ENCODE assay signal across 8 cellular contexts in the genomic region with DNA sequence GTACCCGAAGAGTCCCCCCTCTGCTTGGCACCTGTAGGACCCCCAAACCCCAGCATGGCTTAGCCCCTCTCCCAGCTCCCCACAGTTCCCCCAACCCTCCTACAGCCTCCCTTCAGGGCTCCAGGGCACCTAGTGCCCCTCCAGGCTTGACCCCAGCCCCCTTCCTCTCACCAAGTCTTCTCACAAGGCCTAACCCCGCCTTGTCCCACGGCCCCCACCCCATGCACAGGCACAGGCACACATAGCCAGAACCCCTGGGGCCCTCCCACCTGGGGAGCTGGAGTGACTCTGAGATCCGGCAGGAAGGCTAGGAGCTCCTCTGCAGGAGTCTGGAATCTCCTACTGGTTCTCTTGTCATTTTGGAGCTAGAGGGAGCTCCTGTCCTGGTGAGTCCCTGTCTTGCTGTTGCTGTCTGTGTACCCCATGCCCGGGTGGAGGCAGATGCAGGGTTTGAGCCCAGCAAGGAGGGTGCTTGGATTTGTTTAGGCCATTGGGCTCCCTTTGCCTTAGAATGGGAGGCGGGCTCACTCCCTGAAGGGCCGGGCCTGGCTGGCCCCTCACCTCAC. TPM values are rescaled to one million over a fixed set of nuclear protein-coding genes. Genes with fewer than 3 reads are reported as not detected.
DNase-seq lines count a peak whose midpoint lies in the region; ATAC-seq, FAIRE-seq and TF ChIP-seq lines count a peak whose summit lies in the region.

No MANE protein-coding gene starts in this region.

- H3K27me3 ChIP-seq in HAP-1 (ENCODE audit: low read depth), result no peaks in the 10 kb centered on the region
- no peaks in the 10 kb centered on the region for H3K27me3 ChIP-seq in small intestine (ENCODE audit: control insufficient read depth in 2 of 2, insufficient read depth in 2 of 2, low read length in 2 of 2)
- H3K27me3 ChIP-seq in MG63, result no peaks in the 10 kb centered on the region

- H3K9me3 ChIP-seq in HAP-1, result no peaks in the 10 kb centered on the region
- H3K9me3 ChIP-seq in small intestine (ENCODE audit: control insufficient read depth, low read depth), result no peaks in the 10 kb centered on the region
- H3K9me3 ChIP-seq in MG63, result no peaks in the 10 kb centered on the region; the same call in 1 of the 2 replicates

- FAIRE-seq in small intestine (lab: Jason Lieb, UNC), result no peak

- H3K27me3 Mint-ChIP-seq in activated T-helper 1 cell treated with anti-CD3 and anti-CD28 coated beads, Interleukin-12 subunit alpha, Interleukin-12 subunit beta, Interleukin-2, Interleukin-4 antibody, amounts not matched to agents 30 ng/mL and 10 ng/mL and 1 ng/mL, durations not matched to agents 14 hours and 24 hours and 36 hours (ENCODE audit: insufficient read depth), result no peaks in the 10 kb centered on the region

- 28 to 53% (median 51%) methylated on average over 6 to 7 of the region's 7 CpGs for WGBS in small intestine, 3 donors

- intact Hi-C loops in activated T-helper 1 cell treated with anti-CD3 and anti-CD28 coated beads, Interleukin-12 subunit alpha, Interleukin-12 subunit beta, Interleukin-2, Interleukin-4 antibody, amounts not matched to agents 30 ng/mL and 10 ng/mL and 1 ng/mL, durations not matched to agents 14 hours and 24 hours and 36 hours (cut with micrococcal nuclease), result loop anchor here (1.0 to 10.0 kb wide), 5 partner anchors 21 to 1829 kb away; partner anchors contain the start of gene FMN1
- intact Hi-C loops in left ventricle myocardium superior (cut with micrococcal nuclease), result no loop called here

- no peaks in the 10 kb centered on the region for H3K36me3 ChIP-seq in HAP-1 (replicated peaks)
- no peaks in the 10 kb centered on the region for H3K36me3 ChIP-seq in small intestine (ENCODE audit: control insufficient read depth in 2 of 2, insufficient read depth in 2 of 2, low read length in 2 of 2)
- H3K36me3 ChIP-seq in MG63, result peaks cover 4% of the 10 kb centered on the region; the same call in 1 of the 2 replicates

- H3K4me1 Mint-ChIP-seq in activated T-helper 1 cell treated with anti-CD3 and anti-CD28 coated beads, Interleukin-12 subunit alpha, Interleukin-12 subunit beta, Interleukin-2, Interleukin-4 antibody, amounts not matched to agents 30 ng/mL and 10 ng/mL and 1 ng/mL, durations not matched to agents 14 hours and 24 hours and 36 hours (ENCODE audit: low read depth), result peaks cover 99% of the 10 kb centered on the region

- H3K9me3 Mint-ChIP-seq in activated T-helper 1 cell treated with anti-CD3 and anti-CD28 coated beads, Interleukin-12 subunit alpha, Interleukin-12 subunit beta, Interleukin-2, Interleukin-4 antibody, amounts not matched to agents 30 ng/mL and 10 ng/mL and 1 ng/mL, durations not matched to agents 14 hours and 24 hours and 36 hours, result no peaks in the 10 kb centered on the region

- ATAC-seq in left ventricle myocardium superior (peak; percentile 65), GM21529 (IDR thresholded peaks at IDR 0.05; ENCODE audit: unreplicated experiment) (no peak)

- H3K4me1 ChIP-seq in HAP-1 (peaks cover 12% of the 10 kb centered on the region), small intestine (ENCODE audit: control insufficient read depth in 2 of 2, insufficient read depth in 1 of 2, low read depth in 1 of 2, low read length in 1 of 2) (peaks cover 21 to 28% of the 10 kb centered on the region in 2 donors)

- DNase-seq in HAP-1 (ENCODE audit: low spot score in 2 of 2) (peak; percentile 14 to 29), left ventricle myocardium superior (peak; percentile 71), small intestine (no peak), germinal center (ENCODE audit: low spot score) (no peak), MG63 (no peak), GM13977 (ENCODE audit: low spot score) (no peak)
- DNase-seq in activated T-helper 1 cell treated with anti-CD3 and anti-CD28 coated beads, Interleukin-12 subunit alpha, Interleukin-12 subunit beta, Interleukin-2, Interleukin-4 antibody, amounts not matched to agents 30 ng/mL and 10 ng/mL and 1 ng/mL, durations not matched to agents 14 hours and 24 hours and 36 hours (ENCODE audit: low spot score), result no peak

- peak overlapping the region; percentile 90 to 95 for H3K27ac ChIP-seq in small intestine (ENCODE audit: low read depth in 1 of 2, low read length in 1 of 2)

- H3K4me3 Mint-ChIP-seq in activated T-helper 1 cell treated with anti-CD3 and anti-CD28 coated beads, Interleukin-12 subunit alpha, Interleukin-12 subunit beta, Interleukin-2, Interleukin-4 antibody, amounts not matched to agents 30 ng/mL and 10 ng/mL and 1 ng/mL, durations not matched to agents 14 hours and 24 hours and 36 hours, result peak overlapping the region; percentile 77

- H3K36me3 Mint-ChIP-seq in activated T-helper 1 cell treated with anti-CD3 and anti-CD28 coated beads, Interleukin-12 subunit alpha, Interleukin-12 subunit beta, Interleukin-2, Interleukin-4 antibody, amounts not matched to agents 30 ng/mL and 10 ng/mL and 1 ng/mL, durations not matched to agents 14 hours and 24 hours and 36 hours (ENCODE audit: low read depth), result peaks cover 32% of the 10 kb centered on the region

- no peak for TF ChIP-seq CTCF in GM13977 (IDR thresholded peaks at IDR 0.05; ENCODE audit: extremely low read depth, insufficient read depth, missing control alignments)

- peak overlapping the region; percentile 99 for H3K27ac Mint-ChIP-seq in activated T-helper 1 cell treated with anti-CD3 and anti-CD28 coated beads, Interleukin-12 subunit alpha, Interleukin-12 subunit beta, Interleukin-2, Interleukin-4 antibody, amounts not matched to agents 30 ng/mL and 10 ng/mL and 1 ng/mL, durations not matched to agents 14 hours and 24 hours and 36 hours

- in situ Hi-C loops in HAP-1 (cut with MboI; ENCODE audit: low sequenced_read_pairs) (no loop called here), GM13977 (cut with MboI; ENCODE audit: low pct_unique_long_range_greater_than_20kb, low sequenced_read_pairs, unreplicated experiment) (no loop called here)

- no peak overlapping the region; the same call in 1 of the 2 replicates for H3K4me3 ChIP-seq in HAP-1
- peak overlapping the region; percentile 8 to 10 for H3K4me3 ChIP-seq in small intestine (ENCODE audit: low read depth in 1 of 2, low read length in 2 of 2)
- H3K4me3 ChIP-seq in MG63, result no peak overlapping the region

RNA-seq across cellular contexts. Expression of gene KLF13, which starts 39.6 kb away (rescaled TPM):
- 129 and 137 TPM in 2 replicates for total RNA-seq in activated T-helper 1 cell treated with anti-CD3 and anti-CD28 coated beads, Interleukin-12 subunit alpha, Interleukin-12 subunit beta, Interleukin-2, Interleukin-4 antibody, amounts not matched to agents 30 ng/mL and 10 ng/mL and 1 ng/mL, durations not matched to agents 14 hours and 24 hours and 36 hours
- total RNA-seq in left ventricle myocardium superior, result 85.3 TPM
- polyA plus RNA-seq in small intestine, result 10 to 100 TPM; 50.6 to 61.3 (median 51.9) TPM
- total RNA-seq in MG63 (2014; rRNA removed; shearing (Covaris generic); ENCODE audit: low replicate concordance), result 39.1 and 47.2 TPM in 2 replicates

Comparison
In these comparisons a context has a peak if more than half of its experiments do, and no peak if none do; other contexts are left out.
1. DNase-seq: peak in HAP-1 (2 of 2) and left ventricle myocardium superior (single experiment); none in activated T-helper 1 cell treated with anti-CD3 and anti-CD28 coated beads, Interleukin-12 subunit alpha, Interleukin-12 subunit beta, Interleukin-2, Interleukin-4 antibody, amounts not matched to agents 30 ng/mL and 10 ng/mL and 1 ng/mL, durations not matched to agents 14 hours and 24 hours and 36 hours (single experiment), small intestine (single experiment), germinal center (single experiment), MG63 (single experiment) and GM13977 (single experiment).
2. H3K4me3 ChIP-seq: peak in small intestine (2 of 2); none in HAP-1 (single experiment) and MG63 (single experiment).